ENCODE assay signal across 26 cellular contexts in genomic region chr10:30072068-30072467, GRCh38. TPM values are rescaled to one million over a fixed set of nuclear protein-coding genes. Genes with fewer than 3 reads are reported as not detected.
A peak's percentile ranks its signal among the peaks of the same experiment; 100 is the strongest.
DNase-seq lines count a peak whose midpoint lies in the region; ATAC-seq and TF ChIP-seq lines count a peak whose summit lies in the region.
"Had no signal": no experiment of that assay in that cellular context is flagged by ENCODE, and none has a peak within 500 bp of the region (broad histone marks: within the 10 kb centered on the region; RNA-seq: fewer than 3 reads in every experiment).

No MANE protein-coding gene starts in this region.

- no peaks in the 10 kb centered on the region for H3K27me3 ChIP-seq in cardiac muscle cell
- no peaks in the 10 kb centered on the region for H3K27me3 ChIP-seq in right cardiac atrium (ENCODE audit: control insufficient read depth, insufficient read depth)
- no peaks in the 10 kb centered on the region for H3K27me3 ChIP-seq in A673 (replicated peaks; ENCODE audit: insufficient read depth, low read depth, low read length, poor library complexity)
- H3K27me3 ChIP-seq: BE2C, BLaER1 had no signal

- no peak overlapping the region for H3K9ac ChIP-seq in SK-N-MC (ENCODE audit: insufficient read length)
- H3K9ac ChIP-seq: BLaER1 had no signal

- H3K9me3 ChIP-seq in cardiac muscle cell (ENCODE audit: low read depth) (no peaks in the 10 kb centered on the region), right cardiac atrium (ENCODE audit: control insufficient read depth, low read length) (no peaks in the 10 kb centered on the region), A673 (ENCODE audit: low read depth, low read length, poor library complexity, severe bottlenecking) (no peaks in the 10 kb centered on the region), SK-N-MC (ENCODE audit: low read depth, low read length) (no peaks in the 10 kb centered on the region)
- H3K9me3 ChIP-seq: A549, BE2C, BLaER1 had no signal

- H3K4me1 ChIP-seq in cardiac muscle cell (ENCODE audit: low read depth) (peaks cover 35% of the 10 kb centered on the region), right cardiac atrium (ENCODE audit: control insufficient read depth, insufficient read depth, low read length) (peaks cover 2% of the 10 kb centered on the region), A673 (ENCODE audit: insufficient read depth, low read length, poor library complexity, severe bottlenecking) (peaks cover 65% of the 10 kb centered on the region)
- H3K4me1 ChIP-seq: A549, BE2C, BLaER1 had no signal

- CTCF ChIA-PET in A673 (lab: Charles Lee) = no interaction called here

- POLR2A ChIA-PET in A673 (lab: Charles Lee; ENCODE audit: low non-redundant PET) = no interaction called here

- H3K36me3 ChIP-seq in cardiac muscle cell = no peaks in the 10 kb centered on the region
- H3K36me3 ChIP-seq in A673 (ENCODE audit: insufficient read depth, low read length, poor library complexity, severe bottlenecking) = no peaks in the 10 kb centered on the region
- H3K36me3 ChIP-seq in SK-N-MC (ENCODE audit: insufficient read depth, low read length) = no peaks in the 10 kb centered on the region
- H3K36me3 ChIP-seq: BE2C, BLaER1 had no signal

- TF ChIP-seq CTCF in cardiac muscle cell (IDR thresholded peaks at IDR 0.05; ENCODE audit: low read depth, low read length) (no peak), A673 (conservative IDR thresholded peaks at IDR 0.05; ENCODE audit: low read depth, low read length) (no peak)

- intact Hi-C loops in right cardiac atrium (cut with DNase I) (no loop called here), A673 (cut with micrococcal nuclease; ENCODE audit: unreplicated experiment) (loop anchor here (2.0 kb wide), 1 partner anchor 641 kb away; no protein-coding TSS in a partner anchor)

- BruUV-seq in A673 (replicated peaks; lab: Mats Ljungman, UMichigan) = no TSS peak

- H3K27ac ChIP-seq in cardiac muscle cell (peak overlapping the region; percentile 79), right cardiac atrium (ENCODE audit: low read length) (no peak overlapping the region), A673 (ENCODE audit: low read depth, low read length, poor library complexity, severe bottlenecking) (peak overlapping the region; percentile 96), SK-N-MC (peak overlapping the region; percentile 95)
- H3K27ac ChIP-seq: 22Rv1, A549, BLaER1 had no signal

- DNase-seq in cardiac muscle cell (ENCODE audit: low read depth in 1 of 2, low spot score in 1 of 2) (no peak), right cardiac atrium (no peak), A673 (ENCODE audit: low spot score) (no peak), SK-N-MC (ENCODE audit: low read depth, low spot score) (no peak), GOT3 (lab: John Stamatoyannopoulos, UW) (no peak), HPDE6-E6E7 (ENCODE audit: extremely low spot score) (no peak)
- DNase-seq: ACHN; BE2C; C1 segment of cervical spinal cord; CD4-positive, alpha-beta memory T cell; CD4-positive, CD25-positive, alpha-beta regulatory T cell; CD8-positive, alpha-beta memory T cell; COR-L47; DMS 273 treated with DMSO at 0.1 percent for 48 hours; DMS153; DMS53; DMS79; DND-41; EL; GDM1 had no signal

- H3K4me3 ChIP-seq in cardiac muscle cell (no peak overlapping the region), right cardiac atrium (ENCODE audit: low read length) (no peak overlapping the region), A673 (ENCODE audit: low read depth, low read length, poor library complexity, severe bottlenecking) (no peak overlapping the region), SK-N-MC (no peak overlapping the region)
- H3K4me3 ChIP-seq: A549, BLaER1, GM12878 had no signal

- no peak for ATAC-seq in right cardiac atrium
- ATAC-seq: A549, GM12878 had no signal

RNA-seq across cellular contexts. Expression of gene JCAD, which starts 12.7 kb away (rescaled TPM):
- total RNA-seq in cardiac muscle cell (36.7 and 44.3 TPM in 2 replicates), right cardiac atrium (10 to 100 TPM; 29.2 to 76.7 (median 39.8) TPM), A673 (2021) (62.0 and 65.8 TPM in 2 replicates)
- polyA plus RNA-seq in cardiac muscle cell (17.2 and 23.3 TPM in 2 replicates), right cardiac atrium (17.6 TPM)
- total RNA-seq: CD4-positive, alpha-beta memory T cell; G401 had no signal
- polyA plus RNA-seq: CD14-positive monocyte; CD4-positive, alpha-beta memory T cell; CD4-positive, CD25-positive, alpha-beta regulatory T cell; CD8-positive, alpha-beta memory T cell; GM12878 had no signal
